Comparison of ENCODE assay signal across 2 cellular contexts in the genomic region with DNA sequence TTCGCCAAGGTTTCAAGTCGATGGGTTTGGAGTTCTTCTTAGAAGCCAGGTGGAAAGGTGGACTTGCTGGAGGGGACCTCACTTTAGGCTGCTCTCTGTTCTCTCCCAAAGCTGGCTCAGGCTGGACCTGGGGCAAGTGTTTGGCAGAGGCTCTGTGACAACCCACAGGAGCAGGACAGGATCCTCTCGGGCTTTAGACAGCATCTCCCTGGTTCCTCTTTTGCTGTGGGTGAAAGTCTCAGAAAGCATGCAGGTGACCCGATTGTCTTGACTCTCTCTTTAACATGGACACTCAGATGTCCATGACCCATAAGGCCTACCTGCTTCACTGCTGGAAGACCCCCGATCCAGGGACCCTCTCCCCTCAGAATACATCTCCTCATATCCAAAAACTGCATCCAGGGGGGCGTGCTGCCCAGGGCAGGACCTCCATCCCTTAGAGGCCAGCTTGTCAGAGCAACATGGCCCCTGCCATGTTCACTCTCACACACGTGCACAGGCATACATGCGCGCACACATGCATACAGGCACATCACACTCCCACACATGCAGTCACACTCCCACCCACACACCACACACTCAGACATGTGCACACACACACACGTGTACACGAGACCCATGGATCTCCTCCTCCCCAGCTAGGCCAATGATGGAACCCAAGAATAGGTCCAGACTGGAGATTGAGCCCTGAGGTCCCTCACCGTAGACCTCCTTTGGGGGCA.
TF ChIP-seq lines count a peak whose summit lies in the region.

No MANE protein-coding gene starts in this region.

TF ChIP-seq in SK-N-SH, 30 proteins besides CTCF, POLR2A, EP300 and RAD21 (continued from another document):
- TF ChIP-seq GABPA (IDR thresholded peaks at IDR 0.05; ENCODE audit: low read depth) (no peak), FOXJ3 (CRISPR knock-in tag; IDR thresholded peaks at IDR 0.05) (no peak), FOXM1 (IDR thresholded peaks at IDR 0.05; ENCODE audit: low read depth) (no peak)
- TF ChIP-seq, protein P1, sequence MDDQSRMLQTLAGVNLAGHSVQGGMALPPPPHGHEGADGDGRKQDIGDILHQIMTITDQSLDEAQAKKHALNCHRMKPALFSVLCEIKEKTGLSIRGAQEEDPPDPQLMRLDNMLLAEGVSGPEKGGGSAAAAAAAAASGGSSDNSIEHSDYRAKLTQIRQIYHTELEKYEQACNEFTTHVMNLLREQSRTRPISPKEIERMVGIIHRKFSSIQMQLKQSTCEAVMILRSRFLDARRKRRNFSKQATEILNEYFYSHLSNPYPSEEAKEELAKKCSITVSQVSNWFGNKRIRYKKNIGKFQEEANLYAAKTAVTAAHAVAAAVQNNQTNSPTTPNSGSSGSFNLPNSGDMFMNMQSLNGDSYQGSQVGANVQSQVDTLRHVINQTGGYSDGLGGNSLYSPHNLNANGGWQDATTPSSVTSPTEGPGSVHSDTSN (IDR thresholded peaks at IDR 0.05): no peak

TF ChIP-seq in SK-N-SH treated with all-trans-retinoic acid at 6 μM for 48 hours, 23 proteins besides CTCF, POLR2A, EP300 and RAD21 (continued from another document):
- TF ChIP-seq, protein P2, sequence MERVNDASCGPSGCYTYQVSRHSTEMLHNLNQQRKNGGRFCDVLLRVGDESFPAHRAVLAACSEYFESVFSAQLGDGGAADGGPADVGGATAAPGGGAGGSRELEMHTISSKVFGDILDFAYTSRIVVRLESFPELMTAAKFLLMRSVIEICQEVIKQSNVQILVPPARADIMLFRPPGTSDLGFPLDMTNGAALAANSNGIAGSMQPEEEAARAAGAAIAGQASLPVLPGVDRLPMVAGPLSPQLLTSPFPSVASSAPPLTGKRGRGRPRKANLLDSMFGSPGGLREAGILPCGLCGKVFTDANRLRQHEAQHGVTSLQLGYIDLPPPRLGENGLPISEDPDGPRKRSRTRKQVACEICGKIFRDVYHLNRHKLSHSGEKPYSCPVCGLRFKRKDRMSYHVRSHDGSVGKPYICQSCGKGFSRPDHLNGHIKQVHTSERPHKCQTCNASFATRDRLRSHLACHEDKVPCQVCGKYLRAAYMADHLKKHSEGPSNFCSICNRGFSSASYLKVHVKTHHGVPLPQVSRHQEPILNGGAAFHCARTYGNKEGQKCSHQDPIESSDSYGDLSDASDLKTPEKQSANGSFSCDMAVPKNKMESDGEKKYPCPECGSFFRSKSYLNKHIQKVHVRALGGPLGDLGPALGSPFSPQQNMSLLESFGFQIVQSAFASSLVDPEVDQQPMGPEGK (CRISPR knock-in tag; IDR thresholded peaks at IDR 0.05; ENCODE audit: borderline replicate concordance): no peak
- no peak for TF ChIP-seq CSDC2 (CRISPR knock-in tag; IDR thresholded peaks at IDR 0.05)
- TF ChIP-seq ISL1 (CRISPR knock-in tag; IDR thresholded peaks at IDR 0.05): no peak
